ENCODE assay signal across 26 cellular contexts in the genomic region with DNA sequence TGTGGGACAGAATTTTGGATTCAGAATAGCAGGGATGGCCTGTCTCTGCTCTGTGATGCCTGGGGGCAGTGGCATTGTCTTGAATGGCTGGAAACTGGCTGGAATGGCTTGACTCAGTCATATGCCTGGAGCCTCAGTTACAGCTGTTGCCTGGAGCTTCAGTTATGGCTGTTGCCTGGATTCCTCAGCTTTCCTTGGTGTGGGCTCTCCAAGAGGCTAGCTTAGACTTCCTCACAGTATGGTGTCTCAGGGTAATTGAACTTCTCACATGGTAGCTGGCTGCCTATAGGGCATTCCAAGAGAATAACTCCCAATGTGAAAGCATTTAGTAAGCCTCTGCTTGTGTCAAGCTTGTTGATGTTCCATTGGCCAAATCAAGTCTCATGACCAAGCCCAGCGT. TPM values are rescaled to one million over a fixed set of nuclear protein-coding genes. Genes with fewer than 3 reads are reported as not detected.
DNase-seq lines count a peak whose midpoint lies in the region; TF ChIP-seq lines count a peak whose summit lies in the region.
"Had no signal": no experiment of that assay in that cellular context is flagged by ENCODE, and none has a peak within 500 bp of the region (broad histone marks: within the 10 kb centered on the region; RNA-seq: fewer than 3 reads in every experiment).

No MANE protein-coding gene starts in this region.

- H3K9ac ChIP-seq in mammary epithelial cell (ENCODE audit: insufficient read depth, low read length) (peak overlapping the region; percentile 90), endodermal cell (ENCODE audit: extremely low read depth, low read length, poor library complexity, severe bottlenecking) (no peak overlapping the region)
- H3K9ac ChIP-seq: KMS-11 had no signal

- peak overlapping the region; percentile 84 for H3K27ac ChIP-seq in AG04450 (ENCODE audit: low read depth, low read length)
- H3K27ac ChIP-seq in mammary epithelial cell (ENCODE audit: insufficient read depth, low read depth, low read length), result peak overlapping the region; percentile 100
- no peak overlapping the region for H3K27ac ChIP-seq in endodermal cell (ENCODE audit: low read depth, low read length)
- H3K27ac ChIP-seq: KMS-11, thyroid gland had no signal

- DNase-seq in AG04450 (ENCODE audit: low read depth, low spot score) (no peak), M059J (ENCODE audit: low read depth) (peak; percentile 23), mammary epithelial cell (peak; percentile 32), myocyte (ENCODE audit: low read depth) (peak; percentile 17), SKM-1 treated with dmso at 0.1 percent for 144 hours (lab: John Stamatoyannopoulos, UW; ENCODE audit: unreplicated experiment) (no peak), occipital lobe (lab: John Stamatoyannopoulos, UW) (no peak), endodermal cell (no peak)
- no peak for DNase-seq in stimulated activated CD4-positive, alpha-beta T cell treated with anti-CD3 and anti-CD28 coated beads, Interleukin-4, amount 100 ng/mL, for 1 hour
- DNase-seq: activated naive CD4-positive, alpha-beta T cell treated with Interleukin-2 at 50 U/mL for 16 hours; activated T-cell treated with anti-CD3 and anti-CD28 coated beads, Interleukin-2, amount 50 U/mL, for 48 hours; amygdala; central memory CD4-positive, alpha-beta T cell; lower lobe of right lung; NCI-H1694; NCI-H748 treated with DMSO at 0.1 percent for 48 hours; nucleus accumbens; SHP77 treated with DMSO at 0.1 percent for 48 hours; thyroid gland had no signal

- H3K4me1 ChIP-seq in mammary epithelial cell (ENCODE audit: insufficient read depth, low read length), result peaks cover 49% of the 10 kb centered on the region
- no peaks in the 10 kb centered on the region for H3K4me1 ChIP-seq in endodermal cell (ENCODE audit: control insufficient read depth, insufficient read depth, low read length)
- H3K4me1 ChIP-seq: thyroid gland had no signal

- no peak overlapping the region for H3K4me2 ChIP-seq in mammary epithelial cell (ENCODE audit: insufficient read depth, low read depth, low read length)
- H3K4me2 ChIP-seq: KMS-11 had no signal

- dilution Hi-C loops in mammary epithelial cell (cut with HindIII; ENCODE audit: low sequenced_read_pairs), result loop anchor here (5.0 to 10.0 kb wide), 2 partner anchors 36 to 618 kb away; no protein-coding TSS in a partner anchor

- H3K4me3 ChIP-seq in AG04450 (ENCODE audit: low read depth, low read length) (no peak overlapping the region), mammary epithelial cell (replicated peaks in 1 of 3; ENCODE audit: insufficient read depth in 1 of 3, low read depth in 2 of 3, low read length in 3 of 3) (no peak overlapping the region), endodermal cell (ENCODE audit: low read length) (no peak overlapping the region)
- H3K4me3 ChIP-seq: lower lobe of right lung, thyroid gland had no signal

- H3K27me3 Mint-ChIP-seq in endodermal cell (ENCODE audit: insufficient read depth), result no peaks in the 10 kb centered on the region
- H3K27me3 Mint-ChIP-seq: stimulated activated naive CD8-positive, alpha-beta T cell treated with anti-CD3 and anti-CD28 coated beads, Interleukin-15, Interleukin-2, amounts not matched to agents 100 ng/mL and 50 ng/mL, for 24 hours had no signal

- intact Hi-C loops in mammary epithelial cell (cut with micrococcal nuclease), result no loop called here

- no peak overlapping the region for H3K4me3 Mint-ChIP-seq in endodermal cell
- H3K4me3 Mint-ChIP-seq: stimulated activated naive CD8-positive, alpha-beta T cell treated with anti-CD3 and anti-CD28 coated beads, Interleukin-15, Interleukin-2, amounts not matched to agents 100 ng/mL and 50 ng/mL, for 24 hours; T-helper 1 cell treated with Interleukin-12 subunit alpha and Interleukin-12 subunit beta and Interleukin-4 antibody, amounts not matched to agents 30 μg/mL and 1 μg/mL, for 36 hours had no signal

- POLR2A ChIA-PET in AG04450 (lab: Yijun Ruan, JAX), result interaction anchor here (1.6 kb wide), 1 partner anchor 36 kb away, joined by 5 read pairs; no protein-coding TSS in a partner anchor

- no peak for TF ChIP-seq CTCF in AG04450 (IDR thresholded peaks at IDR 0.05; ENCODE audit: low read depth, low read length)
- no peak for TF ChIP-seq CTCF in mammary epithelial cell (conservative IDR thresholded peaks at IDR 0.05 in 1 of 2, IDR thresholded peaks at IDR 0.05 in 1 of 2; ENCODE audit: extremely low read depth in 1 of 2, insufficient read depth in 1 of 2, low read depth in 1 of 2, low read length in 2 of 2)
- TF ChIP-seq CTCF in endodermal cell (conservative IDR thresholded peaks at IDR 0.05), result no peak

- BruUV-seq in mammary epithelial cell (replicated peaks; lab: Mats Ljungman, UMichigan), result no TSS peak

- peak overlapping the region; percentile 41 for H2AFZ ChIP-seq in mammary epithelial cell (ENCODE audit: low read depth, low read length)

- in situ Hi-C loops in mammary epithelial cell (cut with MboI; ENCODE audit: low sequenced_read_pairs in 2 of 2), result loop anchor here (5.0 kb wide), 1 partner anchor 36 kb away; no protein-coding TSS in a partner anchor

- H3K36me3 ChIP-seq in mammary epithelial cell (ENCODE audit: insufficient read depth, low read length) (no peaks in the 10 kb centered on the region), endodermal cell (ENCODE audit: control insufficient read depth, insufficient read depth, low read length) (no peaks in the 10 kb centered on the region)
- H3K36me3 ChIP-seq: lower lobe of right lung, thyroid gland had no signal

- CTCF ChIA-PET in AG04450 (lab: Charles Lee) (interaction anchor here (0.9 to 3.7 kb wide), 5 partner anchors 60 to 749 kb away, joined by 3 to 27 read pairs (median 5); no protein-coding TSS in a partner anchor), mammary epithelial cell (lab: Charles Lee; ENCODE audit: low non-redundant PET) (no interaction called here)

- H3K79me2 ChIP-seq in mammary epithelial cell (ENCODE audit: insufficient read depth, low read length), result no peaks in the 10 kb centered on the region

- H3K27me3 ChIP-seq in AG04450 (ENCODE audit: control insufficient read depth, insufficient read depth, low read length), result no peaks in the 10 kb centered on the region
- no peaks in the 10 kb centered on the region for H3K27me3 ChIP-seq in mammary epithelial cell (ENCODE audit: insufficient read depth, low read length)
- H3K27me3 ChIP-seq in endodermal cell (ENCODE audit: control insufficient read depth, insufficient read depth, low read length, poor library complexity, severe bottlenecking), result no peaks in the 10 kb centered on the region
- H3K27me3 ChIP-seq: thyroid gland had no signal

- H3K9me3 Mint-ChIP-seq in endodermal cell, result no peaks in the 10 kb centered on the region
- H3K9me3 Mint-ChIP-seq: stimulated activated naive CD8-positive, alpha-beta T cell treated with anti-CD3 and anti-CD28 coated beads, Interleukin-15, Interleukin-2, amounts not matched to agents 100 ng/mL and 50 ng/mL, for 24 hours; T-helper 1 cell treated with Interleukin-12 subunit alpha and Interleukin-12 subunit beta and Interleukin-4 antibody, amounts not matched to agents 30 μg/mL and 1 μg/mL, for 36 hours had no signal

- H3K27ac Mint-ChIP-seq in endodermal cell, result no peak overlapping the region
- H3K27ac Mint-ChIP-seq: stimulated activated naive CD8-positive, alpha-beta T cell treated with anti-CD3 and anti-CD28 coated beads, Interleukin-15, Interleukin-2, amounts not matched to agents 100 ng/mL and 50 ng/mL, for 24 hours; T-helper 1 cell treated with Interleukin-12 subunit alpha and Interleukin-12 subunit beta and Interleukin-4 antibody, amounts not matched to agents 30 μg/mL and 1 μg/mL, for 36 hours had no signal

- H3K36me3 Mint-ChIP-seq in endodermal cell (ENCODE audit: low read depth), result no peaks in the 10 kb centered on the region

- H3K4me1 Mint-ChIP-seq in endodermal cell, result no peaks in the 10 kb centered on the region

- no peaks in the 10 kb centered on the region for H3K9me3 ChIP-seq in AG04450 (ENCODE audit: control insufficient read depth, insufficient read depth, low read length)
- H3K9me3 ChIP-seq in mammary epithelial cell (replicated peaks; ENCODE audit: insufficient read depth, low read length), result no peaks in the 10 kb centered on the region
- H3K9me3 ChIP-seq in endodermal cell (ENCODE audit: control insufficient read depth, low read length), result no peaks in the 10 kb centered on the region
- H3K9me3 ChIP-seq: lower lobe of right lung, thyroid gland had no signal

- no peaks in the 10 kb centered on the region for H4K20me1 ChIP-seq in mammary epithelial cell (ENCODE audit: insufficient read depth, low read length)

- WGBS in mammary epithelial cell (ENCODE audit: low coverage, missing lambda C conversion rate), result 92% methylated on average over 1 of the region's 1 CpG
- 95% methylated on average over 1 of the region's 1 CpG; no CpG with 5 or more reads in 1 of the 2 experiments for WGBS in endodermal cell (ENCODE audit: insufficient coverage in 1 of 2, insufficient read length in 1 of 2), 2 experiments

RNA-seq across cellular contexts. Expression of a gene that starts 21.1 kb away (rescaled TPM):
- polyA plus RNA-seq in AG04450 (2011; rRNA removed) (0.06 TPM in 1 of 2 replicates, not detected in the other), mammary epithelial cell (2.5 TPM)
- 0.14 TPM in 1 of 2 replicates, not detected in the other for polyA minus RNA-seq in AG04450 (2011; rRNA and poly(A)+ RNA removed)
- not detected in 2 replicates for total RNA-seq in M059J (2014; rRNA removed; shearing (Covaris generic))
- total RNA-seq in mammary epithelial cell (10 to 100 TPM in 1 of 2 donors, 1 to 10 TPM in 1; 1.5 to 94.5 TPM), myocyte (not detected in 2 replicates), occipital lobe (0.16 TPM), endodermal cell (not detected)
- not detected for polyA minus RNA-seq in mammary epithelial cell
- polyA plus RNA-seq in myocyte (2012), result not detected
- not detected for polyA plus RNA-seq in endodermal cell (2013, experiment 1 of 2)
- polyA plus RNA-seq in endodermal cell (2013, experiment 2 of 2), result not detected
- total RNA-seq: activated CD8-positive, alpha-beta memory T cell treated with anti-CD3 and anti-CD28 coated beads for 36 hours; dermis microvascular lymphatic vessel endothelial cell; OCI-LY7 had no signal

RNA-seq across cellular contexts. Expression of a gene that starts 31.3 kb away (rescaled TPM):
- not detected in 2 replicates for polyA plus RNA-seq in AG04450 (2011; rRNA removed)
- polyA minus RNA-seq in AG04450 (2011; rRNA and poly(A)+ RNA removed), result not detected in 2 replicates
- 0.17 TPM in 1 of 2 replicates, not detected in the other for total RNA-seq in M059J (2014; rRNA removed; shearing (Covaris generic))
- not detected for total RNA-seq in mammary epithelial cell
- not detected for polyA plus RNA-seq in mammary epithelial cell
- not detected for polyA minus RNA-seq in mammary epithelial cell
- total RNA-seq in myocyte, result not detected in 2 replicates
- not detected for polyA plus RNA-seq in myocyte (2012)
- not detected for total RNA-seq in occipital lobe
- not detected for total RNA-seq in endodermal cell
- polyA plus RNA-seq in endodermal cell (2013, experiment 1 of 2), result not detected
- not detected for polyA plus RNA-seq in endodermal cell (2013, experiment 2 of 2)
- total RNA-seq: activated CD8-positive, alpha-beta memory T cell treated with anti-CD3 and anti-CD28 coated beads for 36 hours; dermis microvascular lymphatic vessel endothelial cell; lower lobe of right lung; OCI-LY7; renal cortical epithelial cell; thyroid gland had no signal
- polyA plus RNA-seq: BJ had no signal

RNA-seq across cellular contexts. Expression of a gene that starts 49.3 kb away (rescaled TPM):
- polyA plus RNA-seq in AG04450 (2011; rRNA removed) (not detected in 2 replicates), mammary epithelial cell (not detected)
- polyA minus RNA-seq in AG04450 (2011; rRNA and poly(A)+ RNA removed), result not detected in 2 replicates
- not detected in 2 replicates for total RNA-seq in M059J (2014; rRNA removed; shearing (Covaris generic))
- total RNA-seq in mammary epithelial cell (not detected), myocyte (not detected in 2 replicates), occipital lobe (not detected), endodermal cell (not detected)
- polyA minus RNA-seq in mammary epithelial cell, result not detected
- not detected for polyA plus RNA-seq in myocyte (2012)
- not detected for polyA plus RNA-seq in endodermal cell (2013, experiment 1 of 2)
- polyA plus RNA-seq in endodermal cell (2013, experiment 2 of 2), result not detected
- total RNA-seq: activated CD8-positive, alpha-beta memory T cell treated with anti-CD3 and anti-CD28 coated beads for 36 hours; dermis microvascular lymphatic vessel endothelial cell; lower lobe of right lung; OCI-LY7; renal cortical epithelial cell; thyroid gland had no signal
- polyA plus RNA-seq: BJ had no signal

RNA-seq across cellular contexts. Expression of a gene that starts 50.4 kb away (rescaled TPM):
- polyA plus RNA-seq in AG04450 (2011; rRNA removed) (0.11 TPM in 1 of 2 replicates, not detected in the other), mammary epithelial cell (not detected)
- not detected in 2 replicates for polyA minus RNA-seq in AG04450 (2011; rRNA and poly(A)+ RNA removed)
- 0.20 TPM in 1 of 2 replicates, not detected in the other for total RNA-seq in M059J (2014; rRNA removed; shearing (Covaris generic))
- total RNA-seq in mammary epithelial cell (under 1 TPM in 1 of 2 donors, not detected in 1; 0.33 TPM), myocyte (not detected in 2 replicates), occipital lobe (not detected), endodermal cell (not detected)
- polyA minus RNA-seq in mammary epithelial cell, result not detected
- 0.06 TPM for polyA plus RNA-seq in myocyte (2012)
- not detected for polyA plus RNA-seq in endodermal cell (2013, experiment 1 of 2)
- not detected for polyA plus RNA-seq in endodermal cell (2013, experiment 2 of 2)
- total RNA-seq: activated CD8-positive, alpha-beta memory T cell treated with anti-CD3 and anti-CD28 coated beads for 36 hours; dermis microvascular lymphatic vessel endothelial cell; OCI-LY7; renal cortical epithelial cell; thyroid gland had no signal
- polyA plus RNA-seq: BJ had no signal

Comparison
In these comparisons a context has a peak if more than half of its experiments do, and no peak if none do; other contexts are left out.
1. DNase-seq: peak in M059J (single experiment), mammary epithelial cell (single experiment) and myocyte (single experiment); none in AG04450 (single experiment), SKM-1 treated with dmso at 0.1 percent for 144 hours (single experiment), occipital lobe (single experiment), stimulated activated CD4-positive, alpha-beta T cell treated with anti-CD3 and anti-CD28 coated beads, Interleukin-4, amount 100 ng/mL, for 1 hour (single experiment) and endodermal cell (single experiment).